26 cellular contexts compared by ENCODE assay signal in the genomic region with DNA sequence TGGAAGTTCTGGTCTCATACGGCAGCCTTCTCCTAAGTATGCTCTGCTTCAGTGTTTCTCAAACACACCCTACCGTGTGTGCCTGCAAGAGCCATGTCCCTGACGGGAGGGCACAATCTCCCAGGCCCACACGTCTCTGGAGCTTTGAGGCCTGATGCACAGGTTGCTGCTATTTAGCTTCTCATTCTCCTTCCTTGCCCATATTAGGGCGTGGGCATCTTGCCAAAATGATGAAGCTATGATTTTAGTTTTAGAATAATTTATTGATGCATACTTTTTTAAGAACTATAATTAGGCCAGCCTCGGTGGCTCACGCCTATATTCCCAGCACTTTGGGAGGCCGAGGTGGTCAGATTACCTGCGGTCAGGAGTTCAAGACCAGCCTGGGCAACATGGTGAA.
"Had no signal": no experiment of that assay in that cellular context is flagged by ENCODE, and none has a peak within 500 bp of the region (broad histone marks: within the 10 kb centered on the region; RNA-seq: fewer than 3 reads in every experiment).

No MANE protein-coding gene starts in this region.

- H3K36me3 ChIP-seq: breast epithelium, colonic mucosa, ovary, prostate gland, transverse colon had no signal

- H3K27me3 ChIP-seq: breast epithelium, colonic mucosa, gastroesophageal sphincter, ovary, testis, transverse colon had no signal

- H3K4me3 ChIP-seq: breast epithelium, colonic mucosa, gastroesophageal sphincter, ovary, prostate gland, testis, transverse colon had no signal

- ATAC-seq: effector memory CD8-positive, alpha-beta T cell; gastroesophageal sphincter; left cardiac atrium had no signal

- H3K27ac ChIP-seq: breast epithelium, colonic mucosa, gastroesophageal sphincter, prostate gland, testis, transverse colon had no signal

- H3K4me1 ChIP-seq: breast epithelium, colonic mucosa, prostate gland, transverse colon had no signal

- FAIRE-seq: astrocyte, keratinocyte had no signal

- DNase-seq: activated CD4-positive, alpha-beta memory T cell treated with anti-CD3 and anti-CD28 coated beads, Interleukin-2, amount 10 ng/mL, durations not matched to agents 7 days and 5 days; activated CD4-positive, alpha-beta T cell treated with anti-CD3 and anti-CD28 coated beads, Interleukin-2, amount 10 ng/mL, durations not matched to agents 7 days and 5 days; activated CD4-positive, CD25-positive, alpha-beta regulatory T cell treated with anti-CD3 and anti-CD28 coated beads, Interleukin-2, amount 50 U/mL, for 72 hours; activated CD8-positive, alpha-beta memory T cell treated with anti-CD3 and anti-CD28 coated beads, Interleukin-2, amount 50 U/mL, for 48 hours; activated gamma-delta T cell; activated naive CD4-positive, alpha-beta T cell treated with anti-CD3 and anti-CD28 coated beads, Interleukin-2, amount 10 ng/mL, durations not matched to agents 7 days and 5 days; activated naive CD8-positive, alpha-beta T cell treated with anti-CD3 and anti-CD28 coated beads, Interleukin-2, amount 10 ng/mL, durations not matched to agents 7 days and 5 days; activated T-cell treated with anti-CD3 and anti-CD28 coated beads, Interleukin-2, amount 50 U/mL, for 24 hours; amniotic stem cell; colonic mucosa; effector memory CD8-positive, alpha-beta T cell; hippocampal formation; left cardiac atrium; mammary epithelial cell; ovary; retina; stimulated activated CD4-positive, alpha-beta T cell treated with anti-CD3 and anti-CD28 coated beads, Interleukin-2, amount 100 ng/mL, for 48 hours; stimulated activated naive CD4-positive, alpha-beta T cell treated with Interleukin-2 at 50 U/mL for 16 hours; T-helper 2 cell; testis; transverse colon had no signal

- H3K9me3 ChIP-seq: breast epithelium, colonic mucosa, gastroesophageal sphincter, ovary, prostate gland, testis, transverse colon had no signal
